ENCODE assay signal across 1 cellular context in genomic region chr1:45297604-45298356, GRCh38.
TF ChIP-seq lines count a peak whose summit lies in the region.

No MANE protein-coding gene starts in this region.

TF ChIP-seq in HepG2, 621 proteins besides CTCF, POLR2A, EP300 and RAD21 (continues in another document):
- TF ChIP-seq NR2F6 (IDR thresholded peaks at IDR 0.05) (peak; percentile 74), NR2F6 (CRISPR knock-in tag; IDR thresholded peaks at IDR 0.05) (no peak), ZNF12 (CRISPR knock-in tag; IDR thresholded peaks at IDR 0.05) (no peak), YEATS4 (CRISPR knock-in tag; IDR thresholded peaks at IDR 0.05; ENCODE audit: borderline replicate concordance) (0 out of 2 replicates have a peak, but pooled peaks have one; percentile 5), IRF2 (CRISPR knock-in tag; IDR thresholded peaks at IDR 0.05) (peak; percentile 58), CBX2 (IDR thresholded peaks at IDR 0.05; ENCODE audit: low read depth, low read length) (no peak), CBX2 (CRISPR knock-in tag; IDR thresholded peaks at IDR 0.05; ENCODE audit: low read depth) (no peak), MAX (IDR thresholded peaks at IDR 0.05) (peak; percentile 49), SOX13 (IDR thresholded peaks at IDR 0.05) (no peak), SOX13 (CRISPR knock-in tag; conservative IDR thresholded peaks at IDR 0.05 in 1 of 2, IDR thresholded peaks at IDR 0.05 in 1 of 2) (peak in 1 of 2 experiments; percentile 43; a peak in 2 of 4 replicates), SALL1 (CRISPR knock-in tag; IDR thresholded peaks at IDR 0.05) (peak; percentile 30), ZNF326 (CRISPR knock-in tag; IDR thresholded peaks at IDR 0.05; ENCODE audit: borderline replicate concordance) (no peak), ZFP82 (CRISPR knock-in tag; IDR thresholded peaks at IDR 0.05; ENCODE audit: borderline replicate concordance) (0 out of 2 replicates have a peak, but pooled peaks have one; percentile 37), HNF4G (IDR thresholded peaks at IDR 0.05; ENCODE audit: borderline replicate concordance, low read depth, low read length) (peak; percentile 47; the same call in 1 of the 2 replicates), HNF4G (CRISPR knock-in tag; IDR thresholded peaks at IDR 0.05; ENCODE audit: borderline replicate concordance, low read depth) (no peak), ARID3A (IDR thresholded peaks at IDR 0.05; ENCODE audit: low read depth, low read length) (0 out of 2 replicates have a peak, but pooled peaks have one; percentile 37), KAT8 (CRISPR knock-in tag; IDR thresholded peaks at IDR 0.05) (peak; percentile 30; the same call in 1 of the 2 replicates), ZNF350 (CRISPR knock-in tag; IDR thresholded peaks at IDR 0.05; ENCODE audit: borderline replicate concordance, low read depth) (no peak), NFIC (IDR thresholded peaks at IDR 0.05; ENCODE audit: low read length) (0 out of 2 replicates have a peak, but pooled peaks have one; percentile 35), YY1 (IDR thresholded peaks at IDR 0.05; ENCODE audit: insufficient read depth, insufficient replicate concordance, low read depth, low read length) (peak; percentile 76), SOX6 (IDR thresholded peaks at IDR 0.05) (no peak), SOX6 (CRISPR knock-in tag; IDR thresholded peaks at IDR 0.05) (peak; percentile 83), ZNF281 (CRISPR knock-in tag; IDR thresholded peaks at IDR 0.05; ENCODE audit: borderline replicate concordance) (peak; percentile 74), ZBTB7B (CRISPR knock-in tag; IDR thresholded peaks at IDR 0.05) (0 out of 2 replicates have a peak, but pooled peaks have one; percentile 32), SRSF9 (IDR thresholded peaks at IDR 0.05; ENCODE audit: borderline replicate concordance, insufficient read depth, low read depth, low read length, poor library complexity, severe bottlenecking) (no peak), ASH2L (IDR thresholded peaks at IDR 0.05; ENCODE audit: insufficient read length, low read depth, low read length) (peak; percentile 79), ZNF670 (CRISPR knock-in tag; IDR thresholded peaks at IDR 0.05; ENCODE audit: borderline replicate concordance) (no peak), ZNF274 (CRISPR knock-in tag; IDR thresholded peaks at IDR 0.05) (0 out of 2 replicates have a peak, but pooled peaks have one; percentile 42), FOXP1 (IDR thresholded peaks at IDR 0.05) (no peak), FOXP1 (CRISPR knock-in tag; IDR thresholded peaks at IDR 0.05) (peak; percentile 59; the same call in 1 of the 2 replicates), BCL6 (CRISPR knock-in tag; IDR thresholded peaks at IDR 0.05) (peak; percentile 99), ZNF598 (CRISPR knock-in tag; IDR thresholded peaks at IDR 0.05; ENCODE audit: borderline replicate concordance) (peak; percentile 57; the same call in 1 of the 2 replicates), HNF1A (IDR thresholded peaks at IDR 0.05; ENCODE audit: low read depth) (no peak), HNF1A (CRISPR knock-in tag; IDR thresholded peaks at IDR 0.05; ENCODE audit: borderline replicate concordance) (peak; percentile 31; the same call in 1 of the 2 replicates), FOXJ3 (CRISPR knock-in tag; IDR thresholded peaks at IDR 0.05; ENCODE audit: borderline replicate concordance) (0 out of 2 replicates have a peak, but pooled peaks have one; percentile 32), ZNF431 (CRISPR knock-in tag; IDR thresholded peaks at IDR 0.05; ENCODE audit: borderline replicate concordance, low read depth) (no peak), ZNF318 (CRISPR knock-in tag; IDR thresholded peaks at IDR 0.05) (no peak), ATF4 (CRISPR knock-in tag; IDR thresholded peaks at IDR 0.05) (0 out of 4 replicates have a peak, but pooled peaks of 1 of the 2 experiments have one; percentile 9), FOXA1 (IDR thresholded peaks at IDR 0.05) (no peak), FOXA1 (CRISPR knock-in tag; IDR thresholded peaks at IDR 0.05) (peak; percentile 63), ZBTB34 (CRISPR knock-in tag; IDR thresholded peaks at IDR 0.05) (0 out of 2 replicates have a peak, but pooled peaks have one; percentile 26), CREM (IDR thresholded peaks at IDR 0.05) (peak; percentile 48), CREM (CRISPR knock-in tag; IDR thresholded peaks at IDR 0.05) (no peak), ELF3 (CRISPR knock-in tag; IDR thresholded peaks at IDR 0.05) (0 out of 2 replicates have a peak, but pooled peaks have one; percentile 14), U2AF1 (optimal IDR thresholded peaks at IDR 0.05; ENCODE audit: low read depth, low read length) (no peak), MAFK (conservative IDR thresholded peaks at IDR 0.05 in 1 of 2, IDR thresholded peaks at IDR 0.05 in 1 of 2; ENCODE audit: low read length in 2 of 2) (0 out of 4 replicates have a peak, but pooled peaks of 1 of the 2 experiments have one; percentile 6)
